13 cellular contexts compared by ENCODE assay signal in the genomic region with DNA sequence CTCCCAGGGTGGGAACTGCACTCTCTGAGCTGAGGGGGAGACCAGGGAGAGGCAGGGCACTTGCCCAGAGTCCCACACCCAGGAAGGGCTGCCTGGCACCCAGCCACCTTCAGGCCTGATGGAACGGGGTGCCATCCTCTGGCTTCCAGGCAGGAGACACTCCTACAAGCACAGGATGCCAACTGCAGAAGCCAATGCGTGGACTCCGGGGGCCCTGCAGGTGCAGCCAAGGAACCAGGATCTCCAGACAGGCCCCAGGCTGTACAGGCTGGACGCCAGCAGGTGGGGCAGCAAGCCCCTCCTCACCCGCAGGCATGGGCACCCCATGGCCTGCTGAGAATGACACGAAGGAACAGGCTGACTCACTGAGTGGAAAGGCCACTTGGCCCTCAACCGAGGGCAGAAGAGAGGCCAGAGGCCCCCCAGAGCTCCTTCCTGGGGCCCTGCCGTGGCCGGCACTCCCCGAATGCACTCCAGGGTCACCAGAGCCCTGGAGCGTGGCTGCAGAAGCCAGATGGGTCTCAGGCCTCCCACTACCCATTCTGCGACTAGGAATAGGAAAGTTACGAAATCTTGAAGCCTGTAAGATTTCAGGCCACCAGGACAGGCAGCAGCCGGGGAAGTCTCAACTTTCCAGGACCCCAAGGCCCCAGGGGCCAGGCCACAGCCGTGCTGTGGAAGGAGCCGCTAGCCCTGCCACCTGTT. TPM values are rescaled to one million over a fixed set of nuclear protein-coding genes. Genes with fewer than 3 reads are reported as not detected.
DNase-seq lines count a peak whose midpoint lies in the region; TF ChIP-seq lines count a peak whose summit lies in the region.
"Had no signal": no experiment of that assay in that cellular context is flagged by ENCODE, and none has a peak within 500 bp of the region (broad histone marks: within the 10 kb centered on the region; RNA-seq: fewer than 3 reads in every experiment).

No MANE protein-coding gene starts in this region.

- H3K4me3 ChIP-seq in BLaER1 treated with 17β-estradiol and CSF1 and Interleukin-3, amounts not matched to agents 10 nM and 100 nM, result no peak overlapping the region
- H3K4me3 ChIP-seq in epithelial cell of esophagus (ENCODE audit: low read length), result no peak overlapping the region
- H3K4me3 ChIP-seq: ovary had no signal

- TF ChIP-seq CTCF in epithelial cell of esophagus (IDR thresholded peaks at IDR 0.05; ENCODE audit: insufficient read depth, low read depth, low read length, missing control alignments), result peak; percentile 3
- TF ChIP-seq CTCF in osteocyte (IDR thresholded peaks at IDR 0.05), result no peak
- TF ChIP-seq CTCF in GM13976 (IDR thresholded peaks at IDR 0.05; ENCODE audit: borderline replicate concordance, control extremely low read depth, extremely low read depth, insufficient read depth, missing control alignments), result no peak

- peaks cover 8% of the 10 kb centered on the region for H3K36me3 Mint-ChIP-seq in osteocyte (ENCODE audit: unreplicated experiment)

- H3K4me1 Mint-ChIP-seq in osteocyte (ENCODE audit: unreplicated experiment), result peaks cover 37% of the 10 kb centered on the region

- no peaks in the 10 kb centered on the region for H3K9me3 Mint-ChIP-seq in osteocyte (ENCODE audit: unreplicated experiment)
- H3K9me3 Mint-ChIP-seq: CD8-positive, alpha-beta memory T cell had no signal

- H3K9ac ChIP-seq in BLaER1 treated with 17β-estradiol and CSF1 and Interleukin-3, amounts not matched to agents 10 nM and 100 nM, result peak overlapping the region in 7 of 11 experiments; percentile 2 to 59 (median 46); a peak in 9 of 22 replicates

- H3K4me2 ChIP-seq in BLaER1 treated with 17β-estradiol and CSF1 and Interleukin-3, amounts not matched to agents 10 nM and 100 nM, result peak overlapping the region; percentile 43 to 94 (median 77)

- H3K9me3 ChIP-seq in BLaER1 treated with 17β-estradiol and CSF1 and Interleukin-3, amounts not matched to agents 10 nM and 100 nM (replicated peaks in 1 of 11), result no peaks in the 10 kb centered on the region
- H3K9me3 ChIP-seq: ovary had no signal

- H3K27ac ChIP-seq in BLaER1 treated with 17β-estradiol and CSF1 and Interleukin-3, amounts not matched to agents 10 nM and 100 nM, result peak overlapping the region; percentile 16 to 71 (median 53); a peak in 18 of 22 replicates

- in situ Hi-C loops in GM13976 (cut with MboI; ENCODE audit: low sequenced_read_pairs, unreplicated experiment), result no loop called here

- DNase-seq in NCI-H345 (lab: John Stamatoyannopoulos, UW) (peak; percentile 65), epithelial cell of esophagus (ENCODE audit: low read depth) (no peak), osteocyte (ENCODE audit: extremely low spot score, unreplicated experiment) (no peak), cerebellar nuclear complex (lab: John Stamatoyannopoulos, UW) (no peak), iPS-NIHi7 (ENCODE audit: extremely low spot score) (no peak), NCI-H1092 treated with DMSO at 0.1 percent for 48 hours (lab: John Stamatoyannopoulos, UW) (no peak), GM13976 (ENCODE audit: low spot score) (no peak)
- DNase-seq: activated CD4-positive, alpha-beta T cell treated with anti-CD3 and anti-CD28 coated beads, Interleukin-2, amount 50 U/mL, for 48 hours; KG1; NCI-H510A treated with DMSO at 0.1 percent for 48 hours had no signal

- peaks cover 0 to 36% (median 0%) of the 10 kb centered on the region in 11 experiments; a peak in 4 of 22 replicates for H3K36me3 ChIP-seq in BLaER1 treated with 17β-estradiol and CSF1 and Interleukin-3, amounts not matched to agents 10 nM and 100 nM
- H3K36me3 ChIP-seq: ovary had no signal

- H3K27me3 Mint-ChIP-seq in osteocyte (ENCODE audit: unreplicated experiment), result no peaks in the 10 kb centered on the region
- H3K27me3 Mint-ChIP-seq: CD8-positive, alpha-beta memory T cell had no signal

- H3K4me3 Mint-ChIP-seq in osteocyte (ENCODE audit: unreplicated experiment), result no peak overlapping the region
- H3K4me3 Mint-ChIP-seq: CD8-positive, alpha-beta memory T cell had no signal

- H3K4me1 ChIP-seq in BLaER1 treated with 17β-estradiol and CSF1 and Interleukin-3, amounts not matched to agents 10 nM and 100 nM, result peaks cover 47 to 99% (median 90%) of the 10 kb centered on the region in 10 experiments

- H4K20me1 ChIP-seq in BLaER1 treated with 17β-estradiol and CSF1 and Interleukin-3, amounts not matched to agents 10 nM and 100 nM, result peaks cover 0 to 82% (median 0%) of the 10 kb centered on the region in 11 experiments; a peak in 6 of 22 replicates

- H3K27ac Mint-ChIP-seq in osteocyte (ENCODE audit: unreplicated experiment), result peak overlapping the region; percentile 56

- H3K27me3 ChIP-seq in BLaER1 treated with 17β-estradiol and CSF1 and Interleukin-3, amounts not matched to agents 10 nM and 100 nM, result peaks cover 0 to 10% (median 0%) of the 10 kb centered on the region in 11 experiments; a peak in 3 of 22 replicates
- H3K27me3 ChIP-seq: ovary had no signal

RNA-seq across cellular contexts. Expression of gene NACC2, which starts 15.7 kb away (rescaled TPM):
- total RNA-seq in osteocyte, result 40.1 and 41.4 TPM in 2 replicates

RNA-seq across cellular contexts. Expression of gene TMEM250, which starts 39.3 kb away (rescaled TPM):
- 34.0 and 38.2 TPM in 2 replicates for total RNA-seq in osteocyte
